Comparison of ENCODE assay signal across 13 cellular contexts in the genomic region with DNA sequence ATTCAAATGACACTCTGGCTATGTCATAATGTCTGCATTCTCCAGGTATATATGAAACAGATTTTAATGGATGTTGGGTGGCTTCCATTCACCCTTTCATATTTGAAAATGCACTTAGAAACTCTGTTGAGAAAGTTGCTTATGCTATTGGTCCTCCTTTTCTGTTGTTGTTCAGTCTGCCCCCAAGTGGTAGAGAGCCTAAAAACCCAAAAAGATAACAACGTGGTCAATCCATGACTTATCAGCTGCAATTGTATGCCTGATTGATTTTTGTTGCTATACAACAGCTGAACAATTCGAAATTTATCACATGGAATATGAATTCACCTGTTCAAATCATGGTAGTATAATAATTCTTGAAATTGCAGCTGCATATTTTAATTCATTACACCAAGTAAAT.
DNase-seq lines count a peak whose midpoint lies in the region; ATAC-seq and TF ChIP-seq lines count a peak whose summit lies in the region.
"Had no signal": no experiment of that assay in that cellular context is flagged by ENCODE, and none has a peak within 500 bp of the region (broad histone marks: within the 10 kb centered on the region; RNA-seq: fewer than 3 reads in every experiment).

No MANE protein-coding gene starts in this region.

- no peaks in the 10 kb centered on the region for H3K9me3 Mint-ChIP-seq in osteocyte (ENCODE audit: unreplicated experiment)

- no peak overlapping the region for H3K27ac ChIP-seq in breast epithelium
- H3K27ac ChIP-seq: 22Rv1, thoracic aorta had no signal

- peaks cover 28% of the 10 kb centered on the region for H3K4me1 Mint-ChIP-seq in osteocyte (ENCODE audit: unreplicated experiment)
- H3K4me1 Mint-ChIP-seq: natural killer cell had no signal

- no peak for ATAC-seq in HG03432 (IDR thresholded peaks at IDR 0.05; ENCODE audit: unreplicated experiment)
- no peak for ATAC-seq in HG02870 (IDR thresholded peaks at IDR 0.05; ENCODE audit: unreplicated experiment)
- ATAC-seq: natural killer cell had no signal

- H3K4me1 ChIP-seq in breast epithelium: no peaks in the 10 kb centered on the region

- no peaks in the 10 kb centered on the region for H3K27me3 Mint-ChIP-seq in osteocyte (ENCODE audit: unreplicated experiment)

- intact Hi-C loops in breast epithelium (cut with DNase I; ENCODE audit: low total_unique reads): no loop called here

- H3K27ac Mint-ChIP-seq in osteocyte (ENCODE audit: unreplicated experiment): no peak overlapping the region
- H3K27ac Mint-ChIP-seq: natural killer cell had no signal

- DNase-seq in DMS53 (lab: John Stamatoyannopoulos, UW): peak; percentile 8
- no peak for DNase-seq in DMS53 treated with DMSO at 0.1 percent for 48 hours (lab: John Stamatoyannopoulos, UW; ENCODE audit: unreplicated experiment)
- DNase-seq in NCI-H82 treated with DMSO at 0.1 percent for 48 hours (lab: John Stamatoyannopoulos, UW; ENCODE audit: unreplicated experiment): peak; percentile 29
- DNase-seq in epithelial cell of proximal tubule (ENCODE audit: low read depth): no peak
- DNase-seq in osteocyte (ENCODE audit: extremely low spot score, unreplicated experiment): no peak
- no peak for DNase-seq in breast epithelium (ENCODE audit: low spot score in 2 of 2)
- DNase-seq: natural killer cell; Right ventricle myocardium superior; stimulated activated CD4-positive, alpha-beta T cell treated with anti-CD3 and anti-CD28 coated beads, Interleukin-1b, Interleukin-23, amount 100 ng/mL, for 48 hours had no signal

- H3K36me3 ChIP-seq in breast epithelium: no peaks in the 10 kb centered on the region
- H3K36me3 ChIP-seq: thoracic aorta had no signal

- no peaks in the 10 kb centered on the region for H3K27me3 ChIP-seq in breast epithelium

- H3K36me3 Mint-ChIP-seq in osteocyte (ENCODE audit: unreplicated experiment): no peaks in the 10 kb centered on the region
- H3K36me3 Mint-ChIP-seq: natural killer cell had no signal

- TF ChIP-seq CTCF in epithelial cell of proximal tubule (conservative IDR thresholded peaks at IDR 0.05; ENCODE audit: low read depth, low read length) (peak; percentile 59), osteocyte (IDR thresholded peaks at IDR 0.05) (peak; percentile 34), breast epithelium (IDR thresholded peaks at IDR 0.05) (no peak)

- H3K4me3 ChIP-seq in epithelial cell of proximal tubule (ENCODE audit: low read depth, low read length) (no peak overlapping the region), breast epithelium (no peak overlapping the region)

- no peak for TF ChIP-seq POLR2A in breast epithelium (IDR thresholded peaks at IDR 0.05)

- H3K4me3 Mint-ChIP-seq in osteocyte (ENCODE audit: unreplicated experiment): no peak overlapping the region
- H3K4me3 Mint-ChIP-seq: natural killer cell had no signal

- H3K9me3 ChIP-seq in breast epithelium: no peaks in the 10 kb centered on the region
- H3K9me3 ChIP-seq: thoracic aorta had no signal

Comparison
In these comparisons a context has a peak if more than half of its experiments do, and no peak if none do; other contexts are left out.
1. DNase-seq: peak in DMS53 (single experiment) and NCI-H82 treated with DMSO at 0.1 percent for 48 hours (single experiment); none in DMS53 treated with DMSO at 0.1 percent for 48 hours (single experiment), epithelial cell of proximal tubule (single experiment), osteocyte (single experiment) and breast epithelium (0 of 2).
2. CTCF ChIP-seq: peak in epithelial cell of proximal tubule (single experiment) and osteocyte (single experiment); none in breast epithelium (0 of 3).